ENCODE assay signal across 9 cellular contexts in genomic region chr19:19105365-19106060, GRCh38. TPM values are rescaled to one million over a fixed set of nuclear protein-coding genes. Genes with fewer than 3 reads are reported as not detected.
DNase-seq lines count a peak whose midpoint lies in the region; ATAC-seq lines count a peak whose summit lies in the region.
"Had no signal": no experiment of that assay in that cellular context is flagged by ENCODE, and none has a peak within 500 bp of the region (broad histone marks: within the 10 kb centered on the region; RNA-seq: fewer than 3 reads in every experiment).

No MANE protein-coding gene starts in this region.

- H3K9me3 Mint-ChIP-seq in activated naive CD4-positive, alpha-beta T cell treated with anti-CD3 and anti-CD28 coated beads, Interleukin-2, amount 50 U/mL, for 72 hours, result no peaks in the 10 kb centered on the region

- DNase-seq in NCI-H2171 (lab: John Stamatoyannopoulos, UW), result peak; percentile 47
- DNase-seq in epidermal melanocyte (ENCODE audit: insufficient read length, low spot score), result peak; percentile 59
- no peak for DNase-seq in activated naive CD4-positive, alpha-beta T cell treated with anti-CD3 and anti-CD28 coated beads, Interleukin-2, amount 50 U/mL, for 72 hours (ENCODE audit: low spot score in 2 of 2)
- no peak for DNase-seq in SKM-1 treated with dmso at 0.1 percent for 144 hours (lab: John Stamatoyannopoulos, UW; ENCODE audit: unreplicated experiment)
- DNase-seq: activated CD4-positive, CD25-positive, alpha-beta regulatory T cell treated with anti-CD3 and anti-CD28 coated beads, Interleukin-2, amount 50 U/mL, for 72 hours had no signal

- peak overlapping the region in 1 of 2 donors; percentile 55 for H3K27ac Mint-ChIP-seq in activated naive CD4-positive, alpha-beta T cell treated with anti-CD3 and anti-CD28 coated beads, Interleukin-2, amount 50 U/mL, for 72 hours

- H3K4me3 ChIP-seq in BLaER1, result peak overlapping the region; percentile 63
- peak overlapping the region; percentile 7 to 43 for H3K4me3 ChIP-seq in muscle layer of colon (ENCODE audit: low read depth in 1 of 2, low read length in 2 of 2)

- H3K9me3 ChIP-seq in BLaER1 (no peaks in the 10 kb centered on the region), muscle layer of colon (ENCODE audit: low read length) (no peaks in the 10 kb centered on the region)

- H3K36me3 Mint-ChIP-seq in activated naive CD4-positive, alpha-beta T cell treated with anti-CD3 and anti-CD28 coated beads, Interleukin-2, amount 50 U/mL, for 72 hours, result no peaks in the 10 kb centered on the region

- peak overlapping the region; percentile 94 for H3K4me2 ChIP-seq in BLaER1

- peak overlapping the region; percentile 82 for H3K27ac ChIP-seq in BLaER1
- no peak overlapping the region for H3K27ac ChIP-seq in muscle layer of colon (ENCODE audit: low read depth, low read length)

- H3K27me3 ChIP-seq in BLaER1, result no peaks in the 10 kb centered on the region
- no peaks in the 10 kb centered on the region for H3K27me3 ChIP-seq in muscle layer of colon (ENCODE audit: control insufficient read depth in 1 of 2, insufficient read depth in 2 of 2, low read length in 2 of 2)

- peaks cover 52% of the 10 kb centered on the region for H3K4me1 ChIP-seq in BLaER1
- H3K4me1 ChIP-seq in muscle layer of colon (ENCODE audit: insufficient read depth, low read length), result no peaks in the 10 kb centered on the region

- H3K9ac ChIP-seq in BLaER1, result peak overlapping the region; percentile 71
- peak overlapping the region; percentile 27 for H3K9ac ChIP-seq in muscle layer of colon (ENCODE audit: low read length)

- H4K20me1 ChIP-seq in BLaER1, result peaks cover 8% of the 10 kb centered on the region; the same call in 1 of the 2 replicates

- ATAC-seq in activated naive CD4-positive, alpha-beta T cell treated with anti-CD3 and anti-CD28 coated beads, Interleukin-2, amount 50 U/mL, for 72 hours, result no peak
- ATAC-seq in HG03460 (IDR thresholded peaks at IDR 0.05; ENCODE audit: unreplicated experiment) (no peak), GM21737 (IDR thresholded peaks at IDR 0.05; ENCODE audit: unreplicated experiment) (no peak)

- peaks cover 40% of the 10 kb centered on the region for H3K36me3 ChIP-seq in BLaER1
- peaks cover 3% of the 10 kb centered on the region for H3K36me3 ChIP-seq in muscle layer of colon (ENCODE audit: insufficient read depth, low read length)

RNA-seq across cellular contexts. Expression of gene TMEM161A, which starts 32.8 kb away (rescaled TPM):
- total RNA-seq in activated naive CD4-positive, alpha-beta T cell treated with anti-CD3 and anti-CD28 coated beads, Interleukin-2, amount 50 U/mL, for 72 hours, result 10 to 100 TPM; 22.9 to 28.2 TPM

RNA-seq across cellular contexts. Expression of gene SLC25A42, which starts 41.7 kb away (rescaled TPM):
- total RNA-seq in activated naive CD4-positive, alpha-beta T cell treated with anti-CD3 and anti-CD28 coated beads, Interleukin-2, amount 50 U/mL, for 72 hours, result 10 to 100 TPM; 15.1 to 19.2 TPM

Comparison
In these comparisons a context has a peak if more than half of its experiments do, and no peak if none do; other contexts are left out.
1. DNase-seq: peak in NCI-H2171 (single experiment) and epidermal melanocyte (single experiment); none in activated naive CD4-positive, alpha-beta T cell treated with anti-CD3 and anti-CD28 coated beads, Interleukin-2, amount 50 U/mL, for 72 hours (0 of 2) and SKM-1 treated with dmso at 0.1 percent for 144 hours (single experiment).